ENCODE assay signal across 15 cellular contexts in the genomic region with DNA sequence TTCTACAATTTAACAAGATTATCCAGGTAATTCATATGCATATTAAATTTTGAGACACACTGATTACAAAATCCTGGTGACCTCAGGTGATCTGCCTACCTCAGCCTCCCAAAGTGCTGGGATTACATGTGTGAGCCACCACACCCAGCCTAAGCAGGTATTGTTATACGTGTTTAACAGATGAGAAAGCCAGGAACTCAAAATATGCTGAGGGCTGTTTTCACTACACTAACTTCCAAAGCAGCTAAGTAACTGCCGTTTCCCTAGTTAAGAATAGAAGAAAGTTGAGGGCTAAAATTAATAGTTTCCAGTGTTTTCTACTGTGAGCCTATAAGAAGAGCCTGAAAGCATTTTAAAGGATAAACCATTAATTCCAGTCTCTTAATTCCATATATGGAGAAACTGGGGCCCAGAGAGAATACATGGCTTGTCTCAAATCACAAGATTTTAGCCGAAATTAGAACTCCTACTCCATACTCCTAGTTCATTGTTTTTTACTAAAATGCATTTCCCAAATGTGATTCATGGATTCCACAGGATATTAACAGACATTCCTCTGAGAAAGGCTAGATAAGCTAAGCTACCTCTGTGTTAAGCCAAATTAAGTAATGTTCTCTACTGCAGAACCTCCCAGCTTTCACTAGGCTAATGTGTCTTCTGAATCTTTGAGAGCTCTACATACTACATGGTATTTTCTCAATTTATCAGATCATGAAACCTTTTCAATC. TPM values are rescaled to one million over a fixed set of nuclear protein-coding genes. Genes with fewer than 3 reads are reported as not detected.
DNase-seq lines count a peak whose midpoint lies in the region; ATAC-seq and TF ChIP-seq lines count a peak whose summit lies in the region.
"Had no signal": no experiment of that assay in that cellular context is flagged by ENCODE, and none has a peak within 500 bp of the region (broad histone marks: within the 10 kb centered on the region; RNA-seq: fewer than 3 reads in every experiment).

No MANE protein-coding gene starts in this region.

- H3K79me2 ChIP-seq in GM23338 (replicated peaks; ENCODE audit: insufficient read depth) (no peaks in the 10 kb centered on the region), OCI-LY7 (ENCODE audit: insufficient read depth, low read depth, low read length) (no peaks in the 10 kb centered on the region)

- intact Hi-C loops in ascending aorta (cut with DNase I): loop anchor here (1.0 to 10.0 kb wide), 4 partner anchors 17 to 739 kb away; partner anchors contain the start of genes ACTC1, AVEN, NOP10 and NUTM1
- intact Hi-C loops in tibial artery (cut with DNase I; ENCODE audit: low total_unique reads): no loop called here
- intact Hi-C loops in OCI-LY7 (cut with micrococcal nuclease; ENCODE audit: unreplicated experiment): no loop called here

- no TSS peak for BruUV-seq in OCI-LY7 (replicated peaks; lab: Mats Ljungman, UMichigan)

- H3K9me3 ChIP-seq in ascending aorta (peaks cover 0 to 10% of the 10 kb centered on the region in 2 donors), tibial artery (peaks cover 0 to 4% (median 0%) of the 10 kb centered on the region in 3 donors), OCI-LY7 (ENCODE audit: low read length) (no peaks in the 10 kb centered on the region)
- H3K9me3 ChIP-seq: gastrocnemius medialis had no signal

- H3K27me3 ChIP-seq in GM23338 (ENCODE audit: insufficient read depth) (no peaks in the 10 kb centered on the region), ascending aorta (no peaks in the 10 kb centered on the region), tibial artery (no peaks in the 10 kb centered on the region)
- H3K27me3 ChIP-seq: gastrocnemius medialis had no signal

- no peak overlapping the region for H3K4me3 Mint-ChIP-seq in GM23338
- no peak overlapping the region for H3K4me3 Mint-ChIP-seq in stimulated activated memory B cell treated with anti-CD40 and anti-IgM and Interleukin-4, amounts not matched to agents 10 μg/mL and 1 μg/mL and 100 μg/mL, for 72 hours

- 0 out of 2 replicates have a peak overlapping the region, but pooled peaks have one; percentile 50 for H2AFZ ChIP-seq in GM23338
- no peak overlapping the region for H2AFZ ChIP-seq in OCI-LY7 (ENCODE audit: low read length)

- H3K4me1 Mint-ChIP-seq in GM23338: no peaks in the 10 kb centered on the region
- no peaks in the 10 kb centered on the region for H3K4me1 Mint-ChIP-seq in stimulated activated memory B cell treated with anti-CD40 and anti-IgM and Interleukin-4, amounts not matched to agents 10 μg/mL and 1 μg/mL and 100 μg/mL, for 72 hours

- TF ChIP-seq CTCF in GM23338 (conservative IDR thresholded peaks at IDR 0.05; ENCODE audit: low read depth in 2 of 2): no peak
- TF ChIP-seq CTCF in ascending aorta (IDR thresholded peaks at IDR 0.05): no peak
- TF ChIP-seq CTCF in tibial artery (IDR thresholded peaks at IDR 0.05): no peak
- TF ChIP-seq CTCF in OCI-LY7 (conservative IDR thresholded peaks at IDR 0.05; ENCODE audit: low read length): no peak

- H3K9me2 ChIP-seq in GM23338 (ENCODE audit: insufficient read depth): 0 out of 2 replicates have a peak, but pooled peaks cover 3% of the 10 kb centered on the region
- no peaks in the 10 kb centered on the region for H3K9me2 ChIP-seq in OCI-LY7 (ENCODE audit: insufficient read depth, low read length)

- no peak overlapping the region for H3K4me2 ChIP-seq in GM23338
- H3K4me2 ChIP-seq in OCI-LY7 (ENCODE audit: low read length): no peak overlapping the region

- H4K20me1 ChIP-seq in GM23338 (replicated peaks; ENCODE audit: insufficient read depth): no peaks in the 10 kb centered on the region
- no peaks in the 10 kb centered on the region for H4K20me1 ChIP-seq in OCI-LY7 (ENCODE audit: insufficient read depth, low read length)

- no peaks in the 10 kb centered on the region for H3K27me3 Mint-ChIP-seq in GM23338 (ENCODE audit: insufficient read depth, low read depth, poor library complexity)
- no peaks in the 10 kb centered on the region for H3K27me3 Mint-ChIP-seq in stimulated activated memory B cell treated with anti-CD40 and anti-IgM and Interleukin-4, amounts not matched to agents 10 μg/mL and 1 μg/mL and 100 μg/mL, for 72 hours

- no peak overlapping the region for H3K4me3 ChIP-seq in GM23338
- peak overlapping the region in 1 of 2 donors; percentile 4 for H3K4me3 ChIP-seq in ascending aorta
- H3K4me3 ChIP-seq in tibial artery: no peak overlapping the region
- no peak overlapping the region for H3K4me3 ChIP-seq in OCI-LY7 (ENCODE audit: low read depth, low read length, poor library complexity, severe bottlenecking)
- H3K4me3 ChIP-seq: gastrocnemius medialis had no signal

- POLR2A ChIA-PET in OCI-LY7 (lab: Charles Lee): no interaction called here

- H3F3A ChIP-seq in GM23338 (replicated peaks; ENCODE audit: low read depth): no peaks in the 10 kb centered on the region

- peaks cover 8% of the 10 kb centered on the region for H3K9me3 Mint-ChIP-seq in GM23338
- H3K9me3 Mint-ChIP-seq in stimulated activated memory B cell treated with anti-CD40 and anti-IgM and Interleukin-4, amounts not matched to agents 10 μg/mL and 1 μg/mL and 100 μg/mL, for 72 hours: peaks cover 8% of the 10 kb centered on the region

- H3K36me3 ChIP-seq in GM23338 (ENCODE audit: insufficient read depth) (no peaks in the 10 kb centered on the region), ascending aorta (no peaks in the 10 kb centered on the region), tibial artery (no peaks in the 10 kb centered on the region), OCI-LY7 (ENCODE audit: insufficient read depth, low read length) (no peaks in the 10 kb centered on the region)
- H3K36me3 ChIP-seq: gastrocnemius medialis had no signal

- ATAC-seq in GM23338: no peak
- ATAC-seq in GM21447 (IDR thresholded peaks at IDR 0.05; ENCODE audit: unreplicated experiment): no peak
- ATAC-seq in stimulated activated memory B cell treated with anti-CD40 and anti-IgM and Interleukin-4, amounts not matched to agents 10 μg/mL and 1 μg/mL and 100 μg/mL, for 72 hours: no peak
- ATAC-seq: gastrocnemius medialis, HCT116, sciatic nerve had no signal

- DNase-seq in GM23338 (ENCODE audit: low spot score): no peak
- no peak for DNase-seq in ascending aorta (ENCODE audit: low spot score in 2 of 2)
- peak; percentile 66 for DNase-seq in glomerular visceral epithelial cell (ENCODE audit: extremely low spot score)
- no peak for DNase-seq in tibial artery
- DNase-seq in OCI-LY7 (ENCODE audit: low spot score): no peak
- DNase-seq: central memory CD4-positive, alpha-beta T cell; gastrocnemius medialis; GF-D8; Kasumi-1; RPMI8226 had no signal

- CTCF ChIA-PET in OCI-LY7 (lab: Charles Lee; ENCODE audit: unreplicated experiment): no interaction called here

- H3K36me3 Mint-ChIP-seq in GM23338 (ENCODE audit: low read depth): no peaks in the 10 kb centered on the region; the same call in 2 of the 3 replicates
- peaks cover 10% of the 10 kb centered on the region for H3K36me3 Mint-ChIP-seq in stimulated activated memory B cell treated with anti-CD40 and anti-IgM and Interleukin-4, amounts not matched to agents 10 μg/mL and 1 μg/mL and 100 μg/mL, for 72 hours

- H3K4me1 ChIP-seq in GM23338 (ENCODE audit: insufficient read depth) (no peaks in the 10 kb centered on the region), ascending aorta (peaks cover 4 to 11% of the 10 kb centered on the region in 2 donors), tibial artery (peaks cover 0 to 23% (median 6%) of the 10 kb centered on the region in 4 donors), OCI-LY7 (ENCODE audit: insufficient read depth, low read length, poor library complexity, severe bottlenecking) (no peaks in the 10 kb centered on the region)
- H3K4me1 ChIP-seq: gastrocnemius medialis had no signal

- H3K27ac Mint-ChIP-seq in GM23338: no peak overlapping the region
- H3K27ac Mint-ChIP-seq in stimulated activated memory B cell treated with anti-CD40 and anti-IgM and Interleukin-4, amounts not matched to agents 10 μg/mL and 1 μg/mL and 100 μg/mL, for 72 hours: no peak overlapping the region

- H3K27ac ChIP-seq in GM23338 (ENCODE audit: low read depth): no peak overlapping the region
- peak overlapping the region; percentile 72 to 83 for H3K27ac ChIP-seq in ascending aorta
- peak overlapping the region; percentile 65 to 75 for H3K27ac ChIP-seq in tibial artery
- H3K27ac ChIP-seq in OCI-LY7 (ENCODE audit: low read depth, low read length, poor library complexity, severe bottlenecking): no peak overlapping the region
- H3K27ac ChIP-seq: gastrocnemius medialis, VCaP had no signal

RNA-seq across cellular contexts. Expression of gene AVEN, which starts 17.0 kb away (rescaled TPM):
- 10.3 and 12.1 TPM in 2 replicates for total RNA-seq in GM23338 (2014; rRNA removed; shearing (Covaris generic))
- 7.7 and 9.3 TPM in 2 replicates for polyA plus RNA-seq in GM23338 (2016; fragmentation: Nextera tagmentation; extraction: Ambion mirVana)
- 17.3 TPM for total RNA-seq in ascending aorta
- 6.3 and 8.3 TPM in 2 replicates for total RNA-seq in OCI-LY7 (2014; rRNA removed; shearing (Covaris generic))
- 11.6 and 13.5 TPM in 2 replicates for total RNA-seq in OCI-LY7 (2022)

RNA-seq across cellular contexts. Expression of gene EMC7, which starts 45.6 kb away (rescaled TPM):
- total RNA-seq in GM23338 (2014; rRNA removed; shearing (Covaris generic)): 18.3 and 26.2 TPM in 2 replicates
- 50.0 and 55.1 TPM in 2 replicates for polyA plus RNA-seq in GM23338 (2016; fragmentation: Nextera tagmentation; extraction: Ambion mirVana)
- total RNA-seq in ascending aorta (51.0 TPM), OCI-LY7 (2022) (39.8 and 41.4 TPM in 2 replicates)
- 14.7 and 15.7 TPM in 2 replicates for total RNA-seq in OCI-LY7 (2014; rRNA removed; shearing (Covaris generic))

RNA-seq across cellular contexts. Expression of gene PGBD4, which starts 45.9 kb away (rescaled TPM):
- 0.39 and 0.66 TPM in 2 replicates for total RNA-seq in GM23338 (2014; rRNA removed; shearing (Covaris generic))
- polyA plus RNA-seq in GM23338 (2016; fragmentation: Nextera tagmentation; extraction: Ambion mirVana): 0.50 and 0.61 TPM in 2 replicates
- total RNA-seq in ascending aorta: 3.5 TPM
- 3.6 and 4.4 TPM in 2 replicates for total RNA-seq in OCI-LY7 (2014; rRNA removed; shearing (Covaris generic))
- 4.1 TPM in 2 replicates for total RNA-seq in OCI-LY7 (2022)

Comparison
In these comparisons a context has a peak if more than half of its experiments do, and no peak if none do; other contexts are left out.
1. H3K27ac ChIP-seq: peak in ascending aorta (2 of 2) and tibial artery (2 of 2); none in GM23338 (single experiment) and OCI-LY7 (single experiment).